ENCODE assay signal across 2 cellular contexts in genomic region chr4:105831189-105831588, GRCh38.
TF ChIP-seq lines count a peak whose summit lies in the region.

No MANE protein-coding gene starts in this region.

TF ChIP-seq in GM23338, 12 proteins besides CTCF, POLR2A, EP300 and RAD21 (continued from another document):
- TF ChIP-seq ZNF462 (CRISPR knock-in tag; IDR thresholded peaks at IDR 0.05) (no peak), CREB1 (CRISPR knock-in tag; IDR thresholded peaks at IDR 0.05; ENCODE audit: low read depth) (no peak), JUNB (IDR thresholded peaks at IDR 0.05; ENCODE audit: unreplicated experiment) (no peak), ETS1 (IDR thresholded peaks at IDR 0.05) (no peak), ZNF114 (CRISPR knock-in tag; IDR thresholded peaks at IDR 0.05) (no peak), REST (IDR thresholded peaks at IDR 0.05; ENCODE audit: unreplicated experiment) (no peak)
TF ChIP-seq in GM23338: peak in this region for 0.

TF ChIP-seq in SK-N-SH treated with all-trans-retinoic acid at 6 μM for 48 hours, 23 proteins besides CTCF, POLR2A, EP300 and RAD21 (continued from another document):
- TF ChIP-seq RARB (CRISPR knock-in tag; IDR thresholded peaks at IDR 0.05) (no peak), TSHZ2 (CRISPR knock-in tag; IDR thresholded peaks at IDR 0.05) (no peak), CSDC2 (CRISPR knock-in tag; IDR thresholded peaks at IDR 0.05) (no peak)
